Comparison of ENCODE assay signal across 16 cellular contexts in genomic region chr2:133139847-133140533, GRCh38.
DNase-seq lines count a peak whose midpoint lies in the region; ATAC-seq, FAIRE-seq and TF ChIP-seq lines count a peak whose summit lies in the region.
"Had no signal": no experiment of that assay in that cellular context is flagged by ENCODE, and none has a peak within 500 bp of the region (broad histone marks: within the 10 kb centered on the region; RNA-seq: fewer than 3 reads in every experiment).

No MANE protein-coding gene starts in this region.

- H3K27me3 ChIP-seq in bronchial epithelial cell (ENCODE audit: control insufficient read depth, insufficient read depth, low read length), result no peaks in the 10 kb centered on the region
- H3K27me3 ChIP-seq: upper lobe of right lung had no signal

- CTCF ChIA-PET in activated CD8-positive, alpha-beta T cell treated with anti-CD3 and anti-CD28 coated beads, Interleukin-2, amount 10 ng/mL, durations not matched to agents 7 days and 5 days (lab: Charles Lee), result no interaction called here

- DNase-seq in bronchial epithelial cell (ENCODE audit: low read depth), result no peak
- peak; percentile 16 for DNase-seq in midbrain (lab: John Stamatoyannopoulos, UW)
- DNase-seq in stimulated activated naive CD8-positive, alpha-beta T cell treated with anti-CD3 and anti-CD28 coated beads, Interleukin-15, Interleukin-2, amounts not matched to agents 100 U/mL and 50 U/mL, for 24 hours, result no peak
- DNase-seq in activated CD8-positive, alpha-beta T cell treated with anti-CD3 and anti-CD28 coated beads, Interleukin-2, amount 10 ng/mL, durations not matched to agents 7 days and 5 days, result no peak
- DNase-seq: activated CD4-positive, alpha-beta T cell treated with anti-CD3 and anti-CD28 coated beads, Interleukin-2, amount 50 U/mL, for 48 hours; aorta; effector CD4-positive, alpha-beta T cell; NCI-H526; retina; upper lobe of right lung had no signal

- ATAC-seq in GM18498 (IDR thresholded peaks at IDR 0.05; ENCODE audit: unreplicated experiment), result peak; percentile 50
- peak; percentile 60 for ATAC-seq in HG02938 (IDR thresholded peaks at IDR 0.05; ENCODE audit: unreplicated experiment)
- ATAC-seq in stimulated activated naive CD8-positive, alpha-beta T cell treated with anti-CD3 and anti-CD28 coated beads, Interleukin-15, Interleukin-2, amounts not matched to agents 100 U/mL and 50 U/mL, for 24 hours, result no peak
- no peak for ATAC-seq in HG03159 (IDR thresholded peaks at IDR 0.05; ENCODE audit: unreplicated experiment)
- no peak for ATAC-seq in activated CD8-positive, alpha-beta T cell treated with anti-CD3 and anti-CD28 coated beads, Interleukin-2, amount 10 ng/mL, durations not matched to agents 7 days and 5 days
- no peak for ATAC-seq in GM19467 (IDR thresholded peaks at IDR 0.05; ENCODE audit: unreplicated experiment)
- ATAC-seq: activated T-helper 17 cell treated with anti-CD3 and anti-CD28 coated beads, Interleukin-2, amount 50 U/mL, for 72 hours; upper lobe of right lung had no signal

- H3K27me3 Mint-ChIP-seq in activated CD8-positive, alpha-beta T cell treated with anti-CD3 and anti-CD28 coated beads, Interleukin-2, amount 10 ng/mL, durations not matched to agents 7 days and 5 days (ENCODE audit: low read depth), result no peaks in the 10 kb centered on the region
- H3K27me3 Mint-ChIP-seq: activated T-helper 17 cell treated with anti-CD3 and anti-CD28 coated beads, Interleukin-2, amount 50 U/mL, for 72 hours had no signal

- H3K4me3 ChIP-seq in bronchial epithelial cell (ENCODE audit: low read depth, low read length), result no peak overlapping the region
- H3K4me3 ChIP-seq: HAP-1, upper lobe of right lung had no signal

- no peaks in the 10 kb centered on the region for H3K36me3 ChIP-seq in bronchial epithelial cell (ENCODE audit: control insufficient read depth, insufficient read depth, low read length)
- H3K36me3 ChIP-seq: HAP-1, upper lobe of right lung had no signal

- no peaks in the 10 kb centered on the region for H3K9me3 Mint-ChIP-seq in activated CD8-positive, alpha-beta T cell treated with anti-CD3 and anti-CD28 coated beads, Interleukin-2, amount 10 ng/mL, durations not matched to agents 7 days and 5 days (ENCODE audit: insufficient read depth)

- H3K36me3 Mint-ChIP-seq in activated CD8-positive, alpha-beta T cell treated with anti-CD3 and anti-CD28 coated beads, Interleukin-2, amount 10 ng/mL, durations not matched to agents 7 days and 5 days (ENCODE audit: low read depth), result no peaks in the 10 kb centered on the region

- no peak overlapping the region for H3K27ac Mint-ChIP-seq in activated CD8-positive, alpha-beta T cell treated with anti-CD3 and anti-CD28 coated beads, Interleukin-2, amount 10 ng/mL, durations not matched to agents 7 days and 5 days
- H3K27ac Mint-ChIP-seq: activated T-helper 17 cell treated with anti-CD3 and anti-CD28 coated beads, Interleukin-2, amount 50 U/mL, for 72 hours had no signal

- H3K4me1 Mint-ChIP-seq in activated CD8-positive, alpha-beta T cell treated with anti-CD3 and anti-CD28 coated beads, Interleukin-2, amount 10 ng/mL, durations not matched to agents 7 days and 5 days (ENCODE audit: low read depth), result no peaks in the 10 kb centered on the region
- H3K4me1 Mint-ChIP-seq: activated T-helper 17 cell treated with anti-CD3 and anti-CD28 coated beads, Interleukin-2, amount 50 U/mL, for 72 hours had no signal

- H3K4me3 Mint-ChIP-seq in activated CD8-positive, alpha-beta T cell treated with anti-CD3 and anti-CD28 coated beads, Interleukin-2, amount 10 ng/mL, durations not matched to agents 7 days and 5 days, result no peak overlapping the region
- H3K4me3 Mint-ChIP-seq: activated T-helper 17 cell treated with anti-CD3 and anti-CD28 coated beads, Interleukin-2, amount 50 U/mL, for 72 hours had no signal

- POLR2A ChIA-PET in activated CD8-positive, alpha-beta T cell treated with anti-CD3 and anti-CD28 coated beads, Interleukin-2, amount 10 ng/mL, durations not matched to agents 7 days and 5 days (lab: Charles Lee), result no interaction called here

- peak; percentile 18 for FAIRE-seq in bronchial epithelial cell (lab: Jason Lieb, UNC)

- no peak for TF ChIP-seq CTCF in bronchial epithelial cell (IDR thresholded peaks at IDR 0.05; ENCODE audit: insufficient read depth, low read length, severe bottlenecking)

Comparison
In these comparisons a context has a peak if more than half of its experiments do, and no peak if none do; other contexts are left out.
1. ATAC-seq: peak in GM18498 (single experiment) and HG02938 (single experiment); none in stimulated activated naive CD8-positive, alpha-beta T cell treated with anti-CD3 and anti-CD28 coated beads, Interleukin-15, Interleukin-2, amounts not matched to agents 100 U/mL and 50 U/mL, for 24 hours (single experiment), HG03159 (single experiment), activated CD8-positive, alpha-beta T cell treated with anti-CD3 and anti-CD28 coated beads, Interleukin-2, amount 10 ng/mL, durations not matched to agents 7 days and 5 days (single experiment) and GM19467 (single experiment).